18 cellular contexts compared by ENCODE assay signal in the genomic region with DNA sequence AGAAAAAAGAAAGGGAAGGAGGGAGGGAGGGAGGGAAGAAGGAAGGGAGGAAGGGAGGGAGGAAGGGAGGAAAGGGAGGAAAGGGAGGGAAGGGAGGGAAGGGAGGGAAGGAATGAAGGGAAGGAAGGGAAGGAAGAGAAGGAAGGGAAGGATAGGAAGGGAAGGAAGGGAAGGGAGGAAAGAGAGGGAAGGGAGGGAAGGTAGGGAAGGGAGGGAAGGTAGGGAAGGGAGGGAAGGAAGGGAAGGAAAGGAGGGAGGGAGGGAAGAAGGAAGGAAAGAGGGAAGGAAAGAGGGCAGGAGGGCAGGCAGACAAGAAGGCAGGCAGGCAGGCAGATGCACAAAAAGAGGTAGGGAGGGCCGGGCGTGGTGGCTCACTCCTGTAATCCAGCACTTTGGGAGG.
"Had no signal": no experiment of that assay in that cellular context is flagged by ENCODE, and none has a peak within 500 bp of the region (broad histone marks: within the 10 kb centered on the region; RNA-seq: fewer than 3 reads in every experiment).

No MANE protein-coding gene starts in this region.

- ATAC-seq: activated naive CD4-positive, alpha-beta T cell treated with anti-CD3 and anti-CD28 coated beads, Interleukin-2, amount 50 U/mL, for 72 hours; activated T-cell treated with anti-CD3 and anti-CD28 coated beads, Interleukin-2, amount 50 U/mL, for 72 hours; right cardiac atrium; stimulated activated effector memory CD8-positive, alpha-beta T cell treated with anti-CD3 and anti-CD28 coated beads, Interleukin-12 subunit alpha, Interleukin-12 subunit beta, amount 100 ng/mL, for 72 hours had no signal

- H3K27ac ChIP-seq: VCaP had no signal

- H3K4me3 Mint-ChIP-seq: activated T-cell treated with anti-CD3 and anti-CD28 coated beads, Interleukin-2, amount 50 U/mL, for 72 hours; stimulated activated effector memory CD8-positive, alpha-beta T cell treated with anti-CD3 and anti-CD28 coated beads, Interleukin-12 subunit alpha, Interleukin-12 subunit beta, amount 100 ng/mL, for 72 hours had no signal

- DNase-seq: activated CD4-positive, CD25-positive, alpha-beta regulatory T cell treated with anti-CD3 and anti-CD28 coated beads, Interleukin-2, amount 50 U/mL, for 72 hours; activated CD8-positive, alpha-beta memory T cell treated with anti-CD3 and anti-CD28 coated beads for 24 hours; activated CD8-positive, alpha-beta memory T cell treated with anti-CD3 and anti-CD28 coated beads, Interleukin-2, amount 50 U/mL, for 48 hours; activated gamma-delta T cell; activated T-cell treated with anti-CD3 and anti-CD28 coated beads, Interleukin-2, amount 50 U/mL, for 72 hours; head of caudate nucleus; kidney glomerular epithelial cell; left ventricle myocardium inferior; occipital lobe; right cardiac atrium; stimulated activated CD4-positive, alpha-beta T cell treated with anti-CD3 and anti-CD28 coated beads, Interleukin-4, amount 100 ng/mL, for 24 hours; SW 1271; T-helper 2 cell had no signal

- H3K27ac Mint-ChIP-seq: activated naive CD4-positive, alpha-beta T cell treated with anti-CD3 and anti-CD28 coated beads, Interleukin-2, amount 50 U/mL, for 72 hours; activated T-cell treated with anti-CD3 and anti-CD28 coated beads, Interleukin-2, amount 50 U/mL, for 72 hours; stimulated activated effector memory CD8-positive, alpha-beta T cell treated with anti-CD3 and anti-CD28 coated beads, Interleukin-12 subunit alpha, Interleukin-12 subunit beta, amount 100 ng/mL, for 72 hours had no signal

- H3K36me3 ChIP-seq: left ventricle myocardium inferior had no signal

- H3K4me3 ChIP-seq: left ventricle myocardium inferior, smooth muscle cell, tibial nerve had no signal

- H3K27me3 ChIP-seq: tibial nerve had no signal
